ENCODE assay signal across 29 cellular contexts in genomic region chr5:81017320-81017719, GRCh38. TPM values are rescaled to one million over a fixed set of nuclear protein-coding genes. Genes with fewer than 3 reads are reported as not detected.
DNase-seq lines count a peak whose midpoint lies in the region; ATAC-seq and TF ChIP-seq lines count a peak whose summit lies in the region.
"Had no signal": no experiment of that assay in that cellular context is flagged by ENCODE, and none has a peak within 500 bp of the region (broad histone marks: within the 10 kb centered on the region; RNA-seq: fewer than 3 reads in every experiment).

No MANE protein-coding gene starts in this region.

- WGBS in thyroid gland, 2 donors, result 91 to 92% methylated on average over 2 of the region's 2 CpGs

- H3K36me3 ChIP-seq in thyroid gland (no peaks in the 10 kb centered on the region), ascending aorta (no peaks in the 10 kb centered on the region)
- H3K36me3 ChIP-seq: HAP-1, neutrophil, right atrium auricular region, upper lobe of left lung had no signal

- intact Hi-C loops in thyroid gland (cut with DNase I), result no loop called here
- intact Hi-C loops in ascending aorta (cut with DNase I), result no loop called here

- TF ChIP-seq CTCF in thyroid gland (IDR thresholded peaks at IDR 0.05) (no peak), ascending aorta (IDR thresholded peaks at IDR 0.05) (no peak)

- peaks cover 40% of the 10 kb centered on the region for H3K4me1 Mint-ChIP-seq in T-helper 2 cell treated with Interferon-gamma antibody and Interleukin-4, amounts not matched to agents 5 μg/mL and 100 μg/mL, for 36 hours (ENCODE audit: low read depth)
- H3K4me1 Mint-ChIP-seq in activated naive CD8-positive, alpha-beta T cell treated with anti-CD3 and anti-CD28 coated beads, Interleukin-2, amount 50 U/mL, for 24 hours, result peaks cover 82% of the 10 kb centered on the region

- peaks cover 6 to 11% of the 10 kb centered on the region in 2 donors for H3K4me1 ChIP-seq in thyroid gland
- H3K4me1 ChIP-seq in ascending aorta, result no peaks in the 10 kb centered on the region
- H3K4me1 ChIP-seq: right atrium auricular region, upper lobe of left lung had no signal

- peak; percentile 39 for DNase-seq in T-helper 2 cell treated with Interferon-gamma antibody and Interleukin-4, amounts not matched to agents 5 μg/mL and 100 μg/mL, for 36 hours (ENCODE audit: low spot score)
- no peak for DNase-seq in T-helper 2 cell
- DNase-seq in stimulated activated CD4-positive, alpha-beta T cell treated with anti-CD3 and anti-CD28 coated beads, Interleukin-15, amount 100 ng/mL, for 24 hours, result peak; percentile 27
- DNase-seq in stimulated activated CD4-positive, alpha-beta T cell treated with anti-CD3 and anti-CD28 coated beads, Interleukin-2, amount 100 ng/mL, for 48 hours, result no peak
- DNase-seq in activated naive CD8-positive, alpha-beta T cell treated with anti-CD3 and anti-CD28 coated beads, Interleukin-2, amount 50 U/mL, for 24 hours, result no peak
- DNase-seq in substantia nigra (lab: John Stamatoyannopoulos, UW), result no peak
- DNase-seq in thyroid gland, result no peak
- no peak for DNase-seq in ascending aorta (ENCODE audit: low spot score in 2 of 2)
- DNase-seq: activated CD4-positive, CD25-positive, alpha-beta regulatory T cell treated with anti-CD3 and anti-CD28 coated beads, Interleukin-2, amount 50 U/mL, for 72 hours; activated effector memory CD4-positive, alpha-beta T cell treated with anti-CD3 and anti-CD28 coated beads, Interleukin-2, amount 50 U/mL, for 16 hours; amygdala; C1 segment of cervical spinal cord; foreskin melanocyte; NCI-H1417 treated with DMSO at 0.1 percent for 48 hours; NCI-H2081 treated with DMSO at 0.1 percent for 48 hours; NCI-H2227 treated with DMSO at 0.1 percent for 48 hours; NCI-H526 treated with DMSO at 0.1 percent for 48 hours; PC-3; posterior cingulate gyrus; small intestine; stimulated activated CD4-positive, alpha-beta T cell treated with anti-CD3 and anti-CD28 coated beads, Interleukin-2, amount 100 ng/mL, for 24 hours; upper lobe of left lung had no signal

- H3K27ac ChIP-seq in substantia nigra (ENCODE audit: low read depth, low read length, poor library complexity, severe bottlenecking) (peak overlapping the region; percentile 6), thyroid gland (no peak overlapping the region), ascending aorta (no peak overlapping the region)
- H3K27ac ChIP-seq: 22Rv1, neutrophil, right atrium auricular region, SK-N-MC, upper lobe of left lung had no signal

- H3K27me3 ChIP-seq in thyroid gland (no peaks in the 10 kb centered on the region), ascending aorta (no peaks in the 10 kb centered on the region)
- H3K27me3 ChIP-seq: right atrium auricular region, upper lobe of left lung had no signal

- H3K36me3 Mint-ChIP-seq in T-helper 2 cell treated with Interferon-gamma antibody and Interleukin-4, amounts not matched to agents 5 μg/mL and 100 μg/mL, for 36 hours (ENCODE audit: low read depth), result no peaks in the 10 kb centered on the region
- H3K36me3 Mint-ChIP-seq in activated naive CD8-positive, alpha-beta T cell treated with anti-CD3 and anti-CD28 coated beads, Interleukin-2, amount 50 U/mL, for 24 hours (ENCODE audit: low read depth), result peaks cover 3% of the 10 kb centered on the region

- H3K27ac Mint-ChIP-seq in T-helper 2 cell treated with Interferon-gamma antibody and Interleukin-4, amounts not matched to agents 5 μg/mL and 100 μg/mL, for 36 hours, result no peak overlapping the region
- peak overlapping the region; percentile 90 for H3K27ac Mint-ChIP-seq in activated naive CD8-positive, alpha-beta T cell treated with anti-CD3 and anti-CD28 coated beads, Interleukin-2, amount 50 U/mL, for 24 hours
- H3K27ac Mint-ChIP-seq: T-helper 1 cell treated with Interleukin-12 subunit alpha and Interleukin-12 subunit beta and Interleukin-4 antibody, amounts not matched to agents 30 μg/mL and 1 μg/mL, for 36 hours had no signal

- no peak for TF ChIP-seq POLR2A in thyroid gland (IDR thresholded peaks at IDR 0.05)

- H3K27me3 Mint-ChIP-seq in T-helper 2 cell treated with Interferon-gamma antibody and Interleukin-4, amounts not matched to agents 5 μg/mL and 100 μg/mL, for 36 hours (ENCODE audit: low read depth), result no peaks in the 10 kb centered on the region
- H3K27me3 Mint-ChIP-seq in activated naive CD8-positive, alpha-beta T cell treated with anti-CD3 and anti-CD28 coated beads, Interleukin-2, amount 50 U/mL, for 24 hours, result no peaks in the 10 kb centered on the region

- H3K9me3 ChIP-seq in thyroid gland (no peaks in the 10 kb centered on the region), ascending aorta (no peaks in the 10 kb centered on the region)
- H3K9me3 ChIP-seq: HAP-1, neutrophil, right atrium auricular region, upper lobe of left lung had no signal

- no peaks in the 10 kb centered on the region for H3K9me3 Mint-ChIP-seq in T-helper 2 cell treated with Interferon-gamma antibody and Interleukin-4, amounts not matched to agents 5 μg/mL and 100 μg/mL, for 36 hours
- H3K9me3 Mint-ChIP-seq in activated naive CD8-positive, alpha-beta T cell treated with anti-CD3 and anti-CD28 coated beads, Interleukin-2, amount 50 U/mL, for 24 hours, result peaks cover 4% of the 10 kb centered on the region
- H3K9me3 Mint-ChIP-seq: T-helper 1 cell treated with Interleukin-12 subunit alpha and Interleukin-12 subunit beta and Interleukin-4 antibody, amounts not matched to agents 30 μg/mL and 1 μg/mL, for 36 hours had no signal

- ATAC-seq in activated naive CD8-positive, alpha-beta T cell treated with anti-CD3 and anti-CD28 coated beads, Interleukin-2, amount 50 U/mL, for 24 hours, result peak; percentile 55
- ATAC-seq: PC-3 had no signal

- no peak overlapping the region for H3K4me3 ChIP-seq in thyroid gland (replicated peaks in 1 of 3)
- H3K4me3 ChIP-seq in ascending aorta, result no peak overlapping the region
- H3K4me3 ChIP-seq: HAP-1, right atrium auricular region, SK-N-MC, upper lobe of left lung had no signal

- H3K4me3 Mint-ChIP-seq in T-helper 2 cell treated with Interferon-gamma antibody and Interleukin-4, amounts not matched to agents 5 μg/mL and 100 μg/mL, for 36 hours, result peak overlapping the region; percentile 30
- H3K4me3 Mint-ChIP-seq in activated naive CD8-positive, alpha-beta T cell treated with anti-CD3 and anti-CD28 coated beads, Interleukin-2, amount 50 U/mL, for 24 hours, result peak overlapping the region; percentile 42
- H3K4me3 Mint-ChIP-seq: T-helper 1 cell treated with Interleukin-12 subunit alpha and Interleukin-12 subunit beta and Interleukin-4 antibody, amounts not matched to agents 30 μg/mL and 1 μg/mL, for 36 hours had no signal

RNA-seq across cellular contexts. Expression of gene RASGRF2, which starts 57.2 kb away (rescaled TPM):
- total RNA-seq in thyroid gland, result 10 to 100 TPM in 3 of 4 donors, 1 to 10 TPM in 1; 9.2 to 18.8 (median 14.8) TPM
- total RNA-seq in ascending aorta, result 16.9 TPM
- total RNA-seq: myocyte had no signal

Comparison
In these comparisons a context has a peak if more than half of its experiments do, and no peak if none do; other contexts are left out.
1. DNase-seq: peak in T-helper 2 cell treated with Interferon-gamma antibody and Interleukin-4, amounts not matched to agents 5 μg/mL and 100 μg/mL, for 36 hours (single experiment) and stimulated activated CD4-positive, alpha-beta T cell treated with anti-CD3 and anti-CD28 coated beads, Interleukin-15, amount 100 ng/mL, for 24 hours (single experiment); none in T-helper 2 cell (0 of 5), stimulated activated CD4-positive, alpha-beta T cell treated with anti-CD3 and anti-CD28 coated beads, Interleukin-2, amount 100 ng/mL, for 48 hours (0 of 2), activated naive CD8-positive, alpha-beta T cell treated with anti-CD3 and anti-CD28 coated beads, Interleukin-2, amount 50 U/mL, for 24 hours (single experiment), substantia nigra (0 of 49), thyroid gland (0 of 2) and ascending aorta (0 of 2).